ENCODE assay signal across 8 cellular contexts in the genomic region with DNA sequence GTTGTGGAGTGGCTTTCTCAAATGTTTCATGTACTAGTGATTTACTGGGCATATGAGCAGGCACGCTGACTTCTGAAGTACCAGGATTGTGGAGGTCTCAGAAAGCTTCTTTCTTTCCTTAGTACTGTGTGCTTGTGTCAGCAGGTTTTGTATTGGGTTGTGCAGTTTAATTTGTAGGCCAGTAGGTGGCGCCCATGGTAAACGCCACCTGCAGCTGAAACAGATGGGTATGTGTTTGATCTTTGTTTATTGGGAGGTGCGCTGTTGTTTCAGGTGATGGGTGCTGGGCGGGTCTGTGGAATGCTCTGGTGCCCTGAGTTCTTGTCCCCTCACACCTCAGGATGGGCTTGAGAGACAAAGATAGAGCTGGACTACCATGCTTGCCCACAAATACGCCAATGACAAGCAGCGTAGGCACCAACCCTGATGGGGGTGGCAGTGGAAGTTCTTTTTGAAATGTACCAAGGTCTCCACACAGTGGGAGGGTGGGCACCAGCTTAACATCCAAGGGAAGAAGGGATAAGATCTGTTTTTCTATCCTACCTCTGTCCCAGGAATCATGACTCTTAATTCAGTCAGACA.
DNase-seq lines count a peak whose midpoint lies in the region; ATAC-seq, FAIRE-seq and TF ChIP-seq lines count a peak whose summit lies in the region.

No MANE protein-coding gene starts in this region.

- H3K27me3 ChIP-seq in ACC112 (ENCODE audit: insufficient read depth, low read length), result no peaks in the 10 kb centered on the region
- H3K27me3 ChIP-seq in HAP-1 (ENCODE audit: low read depth), result no peaks in the 10 kb centered on the region
- no peaks in the 10 kb centered on the region for H3K27me3 ChIP-seq in Loucy (ENCODE audit: insufficient read depth, low read length, poor library complexity, severe bottlenecking)
- H3K27me3 ChIP-seq in gastroesophageal sphincter, result no peaks in the 10 kb centered on the region

- H3K4me2 ChIP-seq in Loucy (ENCODE audit: low read depth, low read length, poor library complexity, severe bottlenecking), result no peak overlapping the region

- WGBS in gastroesophageal sphincter (ENCODE audit: low coverage in 1 of 2), 2 donors, result 44% methylated on average over 2 of the region's 7 CpGs; no CpG with 5 or more reads in 1 of the 2 donors

- H3K4me1 ChIP-seq in ACC112 (ENCODE audit: control insufficient read depth, insufficient read depth, low read length, unreplicated experiment) (no peaks in the 10 kb centered on the region), HAP-1 (no peaks in the 10 kb centered on the region; the same call in 1 of the 2 replicates), Loucy (ENCODE audit: insufficient read depth, low read length, poor library complexity, severe bottlenecking) (no peaks in the 10 kb centered on the region), gastroesophageal sphincter (no peaks in the 10 kb centered on the region)

- no peaks in the 10 kb centered on the region for H3K36me3 ChIP-seq in ACC112 (ENCODE audit: insufficient read depth, low read length)
- H3K36me3 ChIP-seq in HAP-1 (replicated peaks), result no peaks in the 10 kb centered on the region
- no peaks in the 10 kb centered on the region for H3K36me3 ChIP-seq in Loucy (ENCODE audit: insufficient read depth, low read length)
- H3K36me3 ChIP-seq in gastroesophageal sphincter, result no peaks in the 10 kb centered on the region

- H3K27ac ChIP-seq in ACC112 (ENCODE audit: low read depth, low read length), result no peak overlapping the region
- no peak overlapping the region for H3K27ac ChIP-seq in gastroesophageal sphincter

- DNase-seq in GM10248 (ENCODE audit: extremely low spot score) (peak; percentile 16), HAP-1 (ENCODE audit: low spot score in 2 of 2) (peak; percentile 50 to 52), SKM-1 treated with dmso at 0.1 percent for 144 hours (lab: John Stamatoyannopoulos, UW; ENCODE audit: unreplicated experiment) (peak; percentile 30), stromal cell of bone marrow (ENCODE audit: low read depth) (peak; percentile 6), RCC 7860 (ENCODE audit: low spot score) (no peak)

- no peak for ATAC-seq in gastroesophageal sphincter

- in situ Hi-C loops in HAP-1 (cut with MboI; ENCODE audit: low sequenced_read_pairs), result no loop called here

- POLR2A ChIA-PET in GM10248 (lab: Yijun Ruan, JAX), result no interaction called here

- H3K9me2 ChIP-seq in Loucy (replicated peaks; ENCODE audit: low read depth, low read length), result no peaks in the 10 kb centered on the region

- FAIRE-seq in RCC 7860 (lab: Jason Lieb, UNC), result no peak

- no peaks in the 10 kb centered on the region for H3K79me2 ChIP-seq in ACC112 (ENCODE audit: control insufficient read depth, insufficient read depth, low read length, unreplicated experiment)
- H3K79me2 ChIP-seq in Loucy (ENCODE audit: insufficient read depth, low read length), result no peaks in the 10 kb centered on the region

- no peaks in the 10 kb centered on the region for H4K20me1 ChIP-seq in Loucy (ENCODE audit: insufficient read depth, low read length, poor library complexity, severe bottlenecking)

- H3F3A ChIP-seq in Loucy (ENCODE audit: low read depth), result no peaks in the 10 kb centered on the region

- TF ChIP-seq EP300 in gastroesophageal sphincter (IDR thresholded peaks at IDR 0.05), result no peak

- TF ChIP-seq POLR2A in gastroesophageal sphincter (IDR thresholded peaks at IDR 0.05), result no peak

- TF ChIP-seq CTCF in GM10248 (IDR thresholded peaks at IDR 0.05; ENCODE audit: control extremely low read depth, extremely low read depth, low read depth, missing control alignments), result peak; percentile 71
- peak; percentile 71 for TF ChIP-seq CTCF in Loucy (conservative IDR thresholded peaks at IDR 0.05; ENCODE audit: low read length)
- peak in 3 of 4 experiments; percentile 13 to 72 (median 23) for TF ChIP-seq CTCF in gastroesophageal sphincter (IDR thresholded peaks at IDR 0.05)

- H2AFZ ChIP-seq in ACC112 (ENCODE audit: low read length, unreplicated experiment), result no peak overlapping the region
- H2AFZ ChIP-seq in Loucy (ENCODE audit: low read length), result peak overlapping the region; percentile 43; the same call in 1 of the 2 replicates

- peak overlapping the region; percentile 37; the same call in 1 of the 2 replicates for H3K4me3 ChIP-seq in ACC112 (ENCODE audit: low read depth, low read length)
- no peak overlapping the region for H3K4me3 ChIP-seq in HAP-1
- H3K4me3 ChIP-seq in Loucy (ENCODE audit: low read length, poor library complexity, severe bottlenecking), result no peak overlapping the region
- H3K4me3 ChIP-seq in gastroesophageal sphincter, result no peak overlapping the region

- CTCF ChIA-PET in GM10248 (lab: Yijun Ruan, JAX), result interaction anchor here (0.9 to 4.3 kb wide), 7 partner anchors 8 to 1006 kb away, joined by 4 to 19 read pairs (median 5); no protein-coding TSS in a partner anchor

- H3K9me3 ChIP-seq in HAP-1 (no peaks in the 10 kb centered on the region), Loucy (ENCODE audit: insufficient read depth, low read depth, low read length) (no peaks in the 10 kb centered on the region), gastroesophageal sphincter (no peaks in the 10 kb centered on the region)

- H3K9ac ChIP-seq in Loucy (ENCODE audit: low read depth, low read length, poor library complexity, severe bottlenecking), result no peak overlapping the region
